ENCODE assay signal across 8 cellular contexts in the genomic region with DNA sequence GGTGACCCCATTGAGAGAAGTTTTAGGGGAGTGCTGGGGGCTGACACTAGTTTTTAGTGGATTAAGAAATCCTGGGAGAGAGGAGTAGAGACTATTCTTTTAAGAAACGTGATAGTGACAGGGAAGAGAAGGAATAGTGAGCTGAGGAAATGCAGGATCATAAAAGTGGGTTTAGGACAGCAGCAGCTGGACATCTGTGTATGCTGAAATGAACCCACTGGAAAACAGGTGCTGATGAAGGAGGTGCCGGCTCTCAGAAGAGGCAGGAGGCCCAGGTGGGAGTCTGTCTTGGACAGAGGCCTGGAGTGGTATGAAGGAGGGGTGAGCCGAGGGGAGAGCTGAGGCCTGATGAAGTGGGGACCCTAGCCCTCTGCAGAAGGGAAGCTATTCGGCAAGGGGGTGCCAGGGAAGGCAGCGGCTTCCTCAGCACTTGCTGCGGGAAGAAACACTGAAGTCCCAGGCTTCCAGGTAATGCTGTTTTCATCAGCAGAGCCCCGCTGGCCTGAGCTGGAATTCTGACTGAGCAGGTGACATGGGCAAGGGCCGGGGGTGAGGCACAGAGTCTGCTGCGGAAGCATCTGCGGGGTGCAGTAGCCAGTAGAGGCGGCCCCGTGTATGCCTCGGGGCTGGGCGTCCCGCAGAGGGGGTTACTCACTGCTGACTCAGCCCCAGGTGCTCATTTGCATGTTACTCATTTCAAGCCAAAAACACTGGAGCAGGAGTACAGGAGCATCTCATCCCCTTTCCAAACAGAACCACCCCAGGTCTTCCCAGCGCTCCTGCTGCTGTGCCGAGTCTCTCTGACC.
DNase-seq lines count a peak whose midpoint lies in the region; ATAC-seq, FAIRE-seq and TF ChIP-seq lines count a peak whose summit lies in the region.

No MANE protein-coding gene starts in this region.

- FAIRE-seq in bronchial epithelial cell (lab: Jason Lieb, UNC): peak; percentile 60

- peaks cover 6% of the 10 kb centered on the region for H3K27me3 Mint-ChIP-seq in activated T-helper 1 cell treated with anti-CD3 and anti-CD28 coated beads, Interleukin-12 subunit alpha, Interleukin-12 subunit beta, Interleukin-2, Interleukin-4 antibody, amounts not matched to agents 30 ng/mL and 10 ng/mL and 1 ng/mL, durations not matched to agents 14 hours and 24 hours and 36 hours (ENCODE audit: insufficient read depth)

- no peaks in the 10 kb centered on the region for H3K36me3 ChIP-seq in HUES48 (ENCODE audit: control insufficient read depth, insufficient read depth, low read length)
- H3K36me3 ChIP-seq in bronchial epithelial cell (ENCODE audit: control insufficient read depth, insufficient read depth, low read length): no peaks in the 10 kb centered on the region
- H3K36me3 ChIP-seq in gastroesophageal sphincter: no peaks in the 10 kb centered on the region

- H3K9me3 ChIP-seq in HUES48 (ENCODE audit: control insufficient read depth, insufficient read depth, low read length) (no peaks in the 10 kb centered on the region), gastroesophageal sphincter (no peaks in the 10 kb centered on the region)

- H3K4me3 ChIP-seq in HUES48 (ENCODE audit: low read depth, low read length) (peak overlapping the region; percentile 41; the same call in 1 of the 2 replicates), bronchial epithelial cell (ENCODE audit: low read depth, low read length) (no peak overlapping the region), gastroesophageal sphincter (no peak overlapping the region)

- intact Hi-C loops in activated T-helper 1 cell treated with anti-CD3 and anti-CD28 coated beads, Interleukin-12 subunit alpha, Interleukin-12 subunit beta, Interleukin-2, Interleukin-4 antibody, amounts not matched to agents 30 ng/mL and 10 ng/mL and 1 ng/mL, durations not matched to agents 14 hours and 24 hours and 36 hours (cut with micrococcal nuclease): no loop called here

- DNase-seq in bronchial epithelial cell (ENCODE audit: low read depth): peak; percentile 96
- no peak for DNase-seq in omental fat pad (ENCODE audit: low spot score)
- DNase-seq in OCI-M1 (lab: John Stamatoyannopoulos, UW): no peak
- no peak for DNase-seq in activated T-helper 1 cell treated with anti-CD3 and anti-CD28 coated beads, Interleukin-12 subunit alpha, Interleukin-12 subunit beta, Interleukin-2, Interleukin-4 antibody, amounts not matched to agents 30 ng/mL and 10 ng/mL and 1 ng/mL, durations not matched to agents 14 hours and 24 hours and 36 hours (ENCODE audit: low spot score)

- no peaks in the 10 kb centered on the region for H3K9me3 Mint-ChIP-seq in activated T-helper 1 cell treated with anti-CD3 and anti-CD28 coated beads, Interleukin-12 subunit alpha, Interleukin-12 subunit beta, Interleukin-2, Interleukin-4 antibody, amounts not matched to agents 30 ng/mL and 10 ng/mL and 1 ng/mL, durations not matched to agents 14 hours and 24 hours and 36 hours

- TF ChIP-seq CTCF in bronchial epithelial cell (IDR thresholded peaks at IDR 0.05; ENCODE audit: insufficient read depth, low read length, severe bottlenecking) (no peak), omental fat pad (IDR thresholded peaks at IDR 0.05) (no peak), gastroesophageal sphincter (IDR thresholded peaks at IDR 0.05) (no peak)

- no peak overlapping the region for H3K4me3 Mint-ChIP-seq in activated T-helper 1 cell treated with anti-CD3 and anti-CD28 coated beads, Interleukin-12 subunit alpha, Interleukin-12 subunit beta, Interleukin-2, Interleukin-4 antibody, amounts not matched to agents 30 ng/mL and 10 ng/mL and 1 ng/mL, durations not matched to agents 14 hours and 24 hours and 36 hours

- no peak for TF ChIP-seq POLR2A in gastroesophageal sphincter (IDR thresholded peaks at IDR 0.05)

- WGBS in gastroesophageal sphincter (ENCODE audit: low coverage in 1 of 2), 2 donors: 64 to 72% methylated on average over 5 to 6 of the region's 17 CpGs

- TF ChIP-seq EP300 in gastroesophageal sphincter (IDR thresholded peaks at IDR 0.05): no peak

- no peaks in the 10 kb centered on the region for H3K36me3 Mint-ChIP-seq in activated T-helper 1 cell treated with anti-CD3 and anti-CD28 coated beads, Interleukin-12 subunit alpha, Interleukin-12 subunit beta, Interleukin-2, Interleukin-4 antibody, amounts not matched to agents 30 ng/mL and 10 ng/mL and 1 ng/mL, durations not matched to agents 14 hours and 24 hours and 36 hours (ENCODE audit: low read depth)

- H3K27me3 ChIP-seq in HUES48 (ENCODE audit: control insufficient read depth, insufficient read depth, low read length) (no peaks in the 10 kb centered on the region), bronchial epithelial cell (ENCODE audit: control insufficient read depth, insufficient read depth, low read length) (no peaks in the 10 kb centered on the region), gastroesophageal sphincter (no peaks in the 10 kb centered on the region)

- no peak overlapping the region for H3K27ac Mint-ChIP-seq in activated T-helper 1 cell treated with anti-CD3 and anti-CD28 coated beads, Interleukin-12 subunit alpha, Interleukin-12 subunit beta, Interleukin-2, Interleukin-4 antibody, amounts not matched to agents 30 ng/mL and 10 ng/mL and 1 ng/mL, durations not matched to agents 14 hours and 24 hours and 36 hours

- H3K9ac ChIP-seq in HUES48 (ENCODE audit: low read depth, low read length): no peak overlapping the region

- no peaks in the 10 kb centered on the region for H3K4me1 Mint-ChIP-seq in activated T-helper 1 cell treated with anti-CD3 and anti-CD28 coated beads, Interleukin-12 subunit alpha, Interleukin-12 subunit beta, Interleukin-2, Interleukin-4 antibody, amounts not matched to agents 30 ng/mL and 10 ng/mL and 1 ng/mL, durations not matched to agents 14 hours and 24 hours and 36 hours (ENCODE audit: low read depth)

- peak; percentile 36 for ATAC-seq in GM18519 (IDR thresholded peaks at IDR 0.05; ENCODE audit: low FRiP score, unreplicated experiment)
- peak; percentile 55 for ATAC-seq in GM21737 (IDR thresholded peaks at IDR 0.05; ENCODE audit: unreplicated experiment)
- ATAC-seq in omental fat pad (ENCODE audit: low FRiP score): peak; percentile 68
- no peak for ATAC-seq in gastroesophageal sphincter

- H3K27ac ChIP-seq in HUES48 (ENCODE audit: low read depth, low read length) (peak overlapping the region; percentile 88), gastroesophageal sphincter (no peak overlapping the region)

- H3K4me1 ChIP-seq in HUES48 (ENCODE audit: control insufficient read depth, insufficient read depth, low read length): peaks cover 14% of the 10 kb centered on the region
- H3K4me1 ChIP-seq in gastroesophageal sphincter: peaks cover 0 to 17% (median 0%) of the 10 kb centered on the region in 3 donors
